Comparison of ENCODE assay signal across 10 cellular contexts in genomic region chr10:27157150-27157549, GRCh38. TPM values are rescaled to one million over a fixed set of nuclear protein-coding genes. Genes with fewer than 3 reads are reported as not detected.
DNase-seq lines count a peak whose midpoint lies in the region; TF ChIP-seq lines count a peak whose summit lies in the region.
"Had no signal": no experiment of that assay in that cellular context is flagged by ENCODE, and none has a peak within 500 bp of the region (broad histone marks: within the 10 kb centered on the region; RNA-seq: fewer than 3 reads in every experiment).

No MANE protein-coding gene starts in this region.

- TF ChIP-seq CTCF in KMS-11 (conservative IDR thresholded peaks at IDR 0.05; ENCODE audit: low read depth, low read length) (no peak), ascending aorta (IDR thresholded peaks at IDR 0.05) (no peak), suprapubic skin (IDR thresholded peaks at IDR 0.05) (no peak)

- H3K9me3 ChIP-seq in ES-I3 (ENCODE audit: control insufficient read depth, insufficient read depth, low read length), result no peaks in the 10 kb centered on the region
- H3K9me3 ChIP-seq in mesodermal cell (ENCODE audit: control insufficient read depth, low read length), result no peaks in the 10 kb centered on the region
- H3K9me3 ChIP-seq in ascending aorta, result no peaks in the 10 kb centered on the region
- no peaks in the 10 kb centered on the region for H3K9me3 ChIP-seq in suprapubic skin
- H3K9me3 ChIP-seq: ovary had no signal

- H3K36me3 ChIP-seq in ES-I3 (ENCODE audit: insufficient read depth, low read length) (peaks cover 23% of the 10 kb centered on the region), KMS-11 (ENCODE audit: insufficient read depth) (peaks cover 16% of the 10 kb centered on the region; the same call in 1 of the 2 replicates), mesodermal cell (ENCODE audit: control insufficient read depth, insufficient read depth, low read length) (peaks cover 53% of the 10 kb centered on the region), ascending aorta (peaks cover 0 to 9% of the 10 kb centered on the region in 2 donors), suprapubic skin (peaks cover 31% of the 10 kb centered on the region)
- H3K36me3 ChIP-seq: ovary had no signal

- no peak overlapping the region for H2AFZ ChIP-seq in KMS-11 (ENCODE audit: low read depth)

- DNase-seq in astrocyte of the hippocampus (ENCODE audit: low read depth, low spot score) (peak; percentile 15), SIG-M5 (lab: John Stamatoyannopoulos, UW) (no peak), ascending aorta (ENCODE audit: low spot score in 2 of 2) (no peak), suprapubic skin (ENCODE audit: low spot score in 2 of 2) (no peak)
- no peak for DNase-seq in activated effector memory CD4-positive, alpha-beta T cell treated with anti-CD3 and anti-CD28 coated beads, Interleukin-2, amount 50 U/mL, for 16 hours
- DNase-seq: activated gamma-delta T cell treated with Interleukin-2 at 50 U/mL for 16 hours had no signal

- no peak for TF ChIP-seq POLR2A in suprapubic skin (IDR thresholded peaks at IDR 0.05)

- TF ChIP-seq EP300 in suprapubic skin (IDR thresholded peaks at IDR 0.05), result no peak

- H3K79me2 ChIP-seq in KMS-11 (ENCODE audit: insufficient read depth, low read depth), result peaks cover 66% of the 10 kb centered on the region

- H3K9ac ChIP-seq in ES-I3 (ENCODE audit: low read depth, low read length), result peak overlapping the region; percentile 16; the same call in 1 of the 2 replicates
- peak overlapping the region; percentile 96; the same call in 1 of the 2 replicates for H3K9ac ChIP-seq in KMS-11

- H3K4me3 ChIP-seq in KMS-11 (IDR thresholded peaks at IDR 0.05; ENCODE audit: insufficient read depth, low read depth, low read length), result no peak overlapping the region
- H3K4me3 ChIP-seq in mesodermal cell (ENCODE audit: extremely low read depth, insufficient read depth, low read length, poor library complexity, severe bottlenecking), result peak overlapping the region; percentile 84
- H3K4me3 ChIP-seq in ascending aorta, result no peak overlapping the region
- no peak overlapping the region for H3K4me3 ChIP-seq in suprapubic skin

- intact Hi-C loops in ascending aorta (cut with DNase I), result no loop called here

- peak overlapping the region; percentile 74 for H3K4me2 ChIP-seq in KMS-11

- no CpG with 5 or more reads among the region's 2 CpGs for WGBS in mesodermal cell (ENCODE audit: insufficient coverage in 2 of 2), 2 experiments
- WGBS in suprapubic skin, result 86% methylated on average over 2 of the region's 2 CpGs

- peaks cover 5% of the 10 kb centered on the region; the same call in 1 of the 2 replicates for H4K20me1 ChIP-seq in KMS-11 (ENCODE audit: insufficient read depth)

- H3K4me1 ChIP-seq in ES-I3 (ENCODE audit: insufficient read depth, low read length), result no peaks in the 10 kb centered on the region
- H3K4me1 ChIP-seq in KMS-11 (ENCODE audit: low read depth, poor library complexity, severe bottlenecking), result peaks cover 29% of the 10 kb centered on the region
- peaks cover 5% of the 10 kb centered on the region for H3K4me1 ChIP-seq in mesodermal cell (ENCODE audit: control insufficient read depth, insufficient read depth, low read length, poor library complexity, severe bottlenecking)
- peaks cover 3 to 18% of the 10 kb centered on the region in 2 donors for H3K4me1 ChIP-seq in ascending aorta
- H3K4me1 ChIP-seq in suprapubic skin, result peaks cover 35% of the 10 kb centered on the region

- H3K27ac ChIP-seq in KMS-11, result no peak overlapping the region
- H3K27ac ChIP-seq in mesodermal cell (ENCODE audit: low read depth, low read length, severe bottlenecking), result no peak overlapping the region
- no peak overlapping the region for H3K27ac ChIP-seq in ascending aorta
- no peak overlapping the region for H3K27ac ChIP-seq in suprapubic skin
- H3K27ac ChIP-seq: ovary had no signal

- H3K27me3 ChIP-seq in KMS-11 (ENCODE audit: insufficient read depth, low read depth) (no peaks in the 10 kb centered on the region), ascending aorta (no peaks in the 10 kb centered on the region), suprapubic skin (no peaks in the 10 kb centered on the region)
- H3K27me3 ChIP-seq: ovary had no signal

RNA-seq across cellular contexts. Expression of gene MASTL, which starts 2.0 kb away (rescaled TPM):
- polyA plus RNA-seq in mesodermal cell (2013, experiment 1 of 2), result 32.9 TPM
- polyA plus RNA-seq in mesodermal cell (2013, experiment 2 of 2), result 35.5 TPM
- total RNA-seq in ascending aorta, result 11.8 TPM
- 10 to 100 TPM in 2 of 4 donors, 1 to 10 TPM in 2; 7.2 to 13.0 (median 9.9) TPM for total RNA-seq in suprapubic skin

RNA-seq across cellular contexts. Expression of gene YME1L1, which starts 3.0 kb away (rescaled TPM):
- 128 TPM for polyA plus RNA-seq in mesodermal cell (2013, experiment 1 of 2)
- 126 TPM for polyA plus RNA-seq in mesodermal cell (2013, experiment 2 of 2)
- 46.6 TPM for total RNA-seq in ascending aorta
- 10 to 100 TPM; 50.6 to 78.6 (median 56.7) TPM for total RNA-seq in suprapubic skin

RNA-seq across cellular contexts. Expression of gene ANKRD26, which starts 56.9 kb away (rescaled TPM):
- 8.0 TPM for polyA plus RNA-seq in mesodermal cell (2013, experiment 1 of 2)
- 11.6 TPM for polyA plus RNA-seq in mesodermal cell (2013, experiment 2 of 2)
- total RNA-seq in ascending aorta (2.4 TPM), suprapubic skin (10 to 100 TPM in 2 of 4 donors, 1 to 10 TPM in 2; 2.8 to 17.1 (median 7.9) TPM)
